Comparison of ENCODE assay signal across 17 cellular contexts in genomic region chr12:112236786-112237185, GRCh38.
DNase-seq lines count a peak whose midpoint lies in the region; ATAC-seq lines count a peak whose summit lies in the region.
"Had no signal": no experiment of that assay in that cellular context is flagged by ENCODE, and none has a peak within 500 bp of the region (broad histone marks: within the 10 kb centered on the region; RNA-seq: fewer than 3 reads in every experiment).

No MANE protein-coding gene starts in this region.

- no peaks in the 10 kb centered on the region for H3K9me3 ChIP-seq in T-helper 17 cell (ENCODE audit: control insufficient read depth, low read length, poor library complexity, severe bottlenecking)
- H3K9me3 ChIP-seq: BLaER1, Caco-2 had no signal

- H3K27me3 Mint-ChIP-seq in T-helper 17 cell, result no peaks in the 10 kb centered on the region
- no peaks in the 10 kb centered on the region for H3K27me3 Mint-ChIP-seq in effector memory CD8-positive, alpha-beta T cell
- H3K27me3 Mint-ChIP-seq: B cell; CD4-positive, CD25-positive, alpha-beta regulatory T cell had no signal

- H3K4me1 Mint-ChIP-seq in T-helper 17 cell, result no peaks in the 10 kb centered on the region
- no peaks in the 10 kb centered on the region for H3K4me1 Mint-ChIP-seq in effector memory CD8-positive, alpha-beta T cell (ENCODE audit: low read depth in 2 of 2)
- H3K4me1 Mint-ChIP-seq: CD4-positive, CD25-positive, alpha-beta regulatory T cell had no signal

- ATAC-seq in T-helper 17 cell (no peak), GM19397 (IDR thresholded peaks at IDR 0.05; ENCODE audit: unreplicated experiment) (no peak), HG02798 (IDR thresholded peaks at IDR 0.05; ENCODE audit: poor library complexity, unreplicated experiment) (no peak)
- no peak for ATAC-seq in effector memory CD8-positive, alpha-beta T cell (replicated peaks)
- ATAC-seq: CD8-positive, alpha-beta T cell; GM12878 had no signal

- DNase-seq in G401 (ENCODE audit: low spot score) (peak; percentile 40), T-helper 17 cell (no peak), myocyte (ENCODE audit: low read depth) (peak; percentile 39)
- no peak for DNase-seq in effector memory CD8-positive, alpha-beta T cell
- DNase-seq: Caco-2; CD4-positive, CD25-positive, alpha-beta regulatory T cell; CD8-positive, alpha-beta T cell; DMS153; DND-41; GDM1; H7; HCEC 1CT had no signal

- peaks cover 4% of the 10 kb centered on the region for H3K36me3 Mint-ChIP-seq in T-helper 17 cell (ENCODE audit: low read depth)
- peaks cover 59% of the 10 kb centered on the region for H3K36me3 Mint-ChIP-seq in effector memory CD8-positive, alpha-beta T cell (ENCODE audit: insufficient read depth)

- peak overlapping the region; percentile 65 for H3K27ac Mint-ChIP-seq in T-helper 17 cell
- H3K27ac Mint-ChIP-seq in effector memory CD8-positive, alpha-beta T cell, result no peak overlapping the region
- H3K27ac Mint-ChIP-seq: B cell; CD4-positive, CD25-positive, alpha-beta regulatory T cell; CD8-positive, alpha-beta T cell had no signal

- no peak overlapping the region for H3K4me3 Mint-ChIP-seq in T-helper 17 cell
- H3K4me3 Mint-ChIP-seq in effector memory CD8-positive, alpha-beta T cell, result no peak overlapping the region
- H3K4me3 Mint-ChIP-seq: B cell; CD8-positive, alpha-beta T cell had no signal

- in situ Hi-C loops in G401 (cut with HindIII; ENCODE audit: low sequenced_read_pairs), result no loop called here

- H3K9me3 Mint-ChIP-seq in effector memory CD8-positive, alpha-beta T cell, result no peaks in the 10 kb centered on the region
- H3K9me3 Mint-ChIP-seq: CD4-positive, CD25-positive, alpha-beta regulatory T cell; CD8-positive, alpha-beta T cell had no signal

Comparison
In these comparisons a context has a peak if more than half of its experiments do, and no peak if none do; other contexts are left out.
1. DNase-seq: peak in G401 (single experiment) and myocyte (single experiment); none in T-helper 17 cell (0 of 3) and effector memory CD8-positive, alpha-beta T cell (0 of 3).